Comparison of ENCODE assay signal across 1 cellular context in genomic region chr14:24298892-24299254, GRCh38.
TF ChIP-seq lines count a peak whose summit lies in the region.

No MANE protein-coding gene starts in this region.

TF ChIP-seq in endothelial cell of umbilical vein, 7 proteins besides CTCF, POLR2A, EP300 and RAD21 (continued from another document):
- no peak for TF ChIP-seq GATA2 (IDR thresholded peaks at IDR 0.05; ENCODE audit: insufficient read depth, insufficient read length, low read depth, low read length)
- no peak for TF ChIP-seq POLR2AphosphoS5 (IDR thresholded peaks at IDR 0.05; ENCODE audit: insufficient read depth, low read depth, low read length)
- no peak for TF ChIP-seq MYC (IDR thresholded peaks at IDR 0.05; ENCODE audit: low read depth, low read length)
